Comparison of ENCODE assay signal across 11 cellular contexts in genomic region chr1:40901886-40902633, GRCh38. TPM values are rescaled to one million over a fixed set of nuclear protein-coding genes. Genes with fewer than 3 reads are reported as not detected.
DNase-seq lines count a peak whose midpoint lies in the region; ATAC-seq and TF ChIP-seq lines count a peak whose summit lies in the region.
"Had no signal": no experiment of that assay in that cellular context is flagged by ENCODE, and none has a peak within 500 bp of the region (broad histone marks: within the 10 kb centered on the region; RNA-seq: fewer than 3 reads in every experiment).

No MANE protein-coding gene starts in this region.

- CTCF ChIA-PET in AG04449 (lab: Yijun Ruan, JAX): interaction anchor here (0.8 kb wide), 1 partner anchor 53 kb away, joined by 3 read pairs; no protein-coding TSS in a partner anchor

- DNase-seq in AG04449 (ENCODE audit: low read depth, low spot score) (peak; percentile 45), LHCN-M2 (ENCODE audit: low read depth) (peak; percentile 91), coronary artery (ENCODE audit: low spot score) (no peak), mesenchymal stem cell (peak; percentile 92), activated gamma-delta T cell treated with Interleukin-2 at 50 U/mL for 16 hours (no peak), stomach (no peak)
- no peak for DNase-seq in stimulated activated CD4-positive, alpha-beta T cell treated with anti-CD3 and anti-CD28 coated beads, Interleukin-4, amount 100 ng/mL, for 1 hour
- DNase-seq: activated naive CD4-positive, alpha-beta T cell; NCI-H1694; T-helper 17 cell had no signal

- H2BK12ac ChIP-seq in mesenchymal stem cell (ENCODE audit: low read length in 2 of 2): peak overlapping the region in 1 of 2 experiments; percentile 89

- no peak overlapping the region for H2BK120ac ChIP-seq in mesenchymal stem cell (ENCODE audit: low read depth, low read length)

- no peak for TF ChIP-seq CTCF in AG04449 (IDR thresholded peaks at IDR 0.05; ENCODE audit: insufficient read depth, low read length, missing control alignments)
- TF ChIP-seq CTCF in coronary artery (IDR thresholded peaks at IDR 0.05): no peak
- TF ChIP-seq CTCF in stomach (IDR thresholded peaks at IDR 0.05): no peak

- no peak overlapping the region for H2BK5ac ChIP-seq in mesenchymal stem cell (ENCODE audit: low read depth, low read length, poor library complexity, severe bottlenecking)

- ATAC-seq in GM18868 (IDR thresholded peaks at IDR 0.05; ENCODE audit: unreplicated experiment): no peak
- ATAC-seq: T-helper 17 cell had no signal

- no peaks in the 10 kb centered on the region for H3K36me3 ChIP-seq in mesenchymal stem cell (ENCODE audit: control insufficient read depth in 1 of 2, insufficient read depth in 2 of 2, low read depth in 1 of 2, low read length in 2 of 2)
- no peaks in the 10 kb centered on the region for H3K36me3 ChIP-seq in stomach

- H3K4me3 ChIP-seq in AG04449 (ENCODE audit: low read depth, low read length) (no peak overlapping the region), coronary artery (no peak overlapping the region), mesenchymal stem cell (ENCODE audit: insufficient read depth in 1 of 2, low read depth in 1 of 2, low read length in 2 of 2) (peak overlapping the region in 1 of 2 experiments; percentile 17), stomach (no peak overlapping the region)

- no peak overlapping the region for H2AK5ac ChIP-seq in mesenchymal stem cell (ENCODE audit: low read length, severe bottlenecking)

- WGBS in mesenchymal stem cell: 58% methylated on average over 11 of the region's 11 CpGs
- 74 to 82% (median 78%) methylated on average over 11 of the region's 11 CpGs for WGBS in stomach, 5 donors

- no peak overlapping the region for H3K4ac ChIP-seq in mesenchymal stem cell (ENCODE audit: low read depth in 1 of 2, low read length in 2 of 2)

- POLR2A ChIA-PET in AG04449 (lab: Yijun Ruan, JAX): interaction anchor here (0.8 kb wide), 1 partner anchor 26 kb away, joined by 4 read pairs; no protein-coding TSS in a partner anchor

- TF ChIP-seq POLR2A in stomach (IDR thresholded peaks at IDR 0.05): no peak

- H3K4me2 ChIP-seq in mesenchymal stem cell (ENCODE audit: low read length, poor library complexity, severe bottlenecking): no peak overlapping the region

- TF ChIP-seq EP300 in stomach (IDR thresholded peaks at IDR 0.05): no peak

- H4K91ac ChIP-seq in mesenchymal stem cell (ENCODE audit: low read length): peak overlapping the region; percentile 76

- H3K27ac ChIP-seq in coronary artery (peak overlapping the region; percentile 9 to 52), mesenchymal stem cell (ENCODE audit: low read length, poor library complexity, severe bottlenecking) (peak overlapping the region; percentile 38), stomach (no peak overlapping the region)

- H3K9me3 ChIP-seq in mesenchymal stem cell (ENCODE audit: control insufficient read depth, low read length): no peaks in the 10 kb centered on the region
- no peaks in the 10 kb centered on the region for H3K9me3 ChIP-seq in stomach

- no peaks in the 10 kb centered on the region for H3K79me1 ChIP-seq in mesenchymal stem cell (replicated peaks; ENCODE audit: low read length, poor library complexity, severe bottlenecking)

- intact Hi-C loops in stomach (cut with DNase I; ENCODE audit: low total_unique reads): no loop called here

- H3K27me3 ChIP-seq in mesenchymal stem cell (ENCODE audit: control insufficient read depth in 1 of 2, insufficient read depth in 1 of 2, low read length in 2 of 2): no peaks in the 10 kb centered on the region
- H3K27me3 ChIP-seq in stomach: no peaks in the 10 kb centered on the region

- H3K23ac ChIP-seq in mesenchymal stem cell (ENCODE audit: low read length in 2 of 2): no peak overlapping the region

- H3K14ac ChIP-seq in mesenchymal stem cell (ENCODE audit: low read length in 2 of 2): no peak overlapping the region

- H3K9ac ChIP-seq in mesenchymal stem cell (ENCODE audit: low read length): peak overlapping the region; percentile 46

- peak overlapping the region in 1 of 2 experiments; percentile 75 for H3K18ac ChIP-seq in mesenchymal stem cell (ENCODE audit: low read depth in 1 of 2, low read length in 2 of 2)

- H4K8ac ChIP-seq in mesenchymal stem cell (ENCODE audit: low read length): peak overlapping the region; percentile 10

- peak overlapping the region; percentile 78 for H2BK15ac ChIP-seq in mesenchymal stem cell (ENCODE audit: low read depth, poor library complexity, severe bottlenecking)

- H2AFZ ChIP-seq in mesenchymal stem cell (ENCODE audit: low read depth, low read length): no peak overlapping the region

- peaks cover 24% of the 10 kb centered on the region for H3K4me1 ChIP-seq in mesenchymal stem cell (ENCODE audit: control insufficient read depth, insufficient read depth, low read depth, low read length)
- peaks cover 14 to 24% (median 21%) of the 10 kb centered on the region in 4 donors for H3K4me1 ChIP-seq in stomach

RNA-seq across cellular contexts. Expression of gene CITED4, which starts 39.9 kb away (rescaled TPM):
- total RNA-seq in LHCN-M2 (2014; rRNA removed): 1.8 and 2.1 TPM in 2 replicates
- polyA plus RNA-seq in LHCN-M2 (2012): 1.0 TPM
- 8.6 TPM for polyA plus RNA-seq in mesenchymal stem cell (2013, experiment 1 of 2)
- 9.3 TPM for polyA plus RNA-seq in mesenchymal stem cell (2013, experiment 2 of 2)
- 100 to 1,000 TPM in 1 of 5 donors, 10 to 100 TPM in 3, 1 to 10 TPM in 1; 2.6 to 152 (median 38.4) TPM for total RNA-seq in stomach
- polyA plus RNA-seq in stomach: 10 to 100 TPM in 2 of 3 donors, 1 to 10 TPM in 1; 8.6 to 22.5 (median 13.5) TPM

Comparison
In these comparisons a context has a peak if more than half of its experiments do, and no peak if none do; other contexts are left out.
1. DNase-seq: peak in AG04449 (single experiment), LHCN-M2 (single experiment) and mesenchymal stem cell (single experiment); none in coronary artery (single experiment), activated gamma-delta T cell treated with Interleukin-2 at 50 U/mL for 16 hours (single experiment), stimulated activated CD4-positive, alpha-beta T cell treated with anti-CD3 and anti-CD28 coated beads, Interleukin-4, amount 100 ng/mL, for 1 hour (single experiment) and stomach (single experiment).
2. H3K27ac ChIP-seq: peak in coronary artery (2 of 2) and mesenchymal stem cell (single experiment); none in stomach (0 of 5).